ENCODE assay signal across 13 cellular contexts in genomic region chr4:57078685-57079521, GRCh38. TPM values are rescaled to one million over a fixed set of nuclear protein-coding genes. Genes with fewer than 3 reads are reported as not detected.
DNase-seq lines count a peak whose midpoint lies in the region; ATAC-seq and TF ChIP-seq lines count a peak whose summit lies in the region.
"Had no signal": no experiment of that assay in that cellular context is flagged by ENCODE, and none has a peak within 500 bp of the region (broad histone marks: within the 10 kb centered on the region; RNA-seq: fewer than 3 reads in every experiment).

No MANE protein-coding gene starts in this region.

- no peaks in the 10 kb centered on the region for H3K9me3 ChIP-seq in GM23248 (ENCODE audit: low read depth)
- H3K9me3 ChIP-seq in CD8-positive, alpha-beta T cell (ENCODE audit: low read length): no peaks in the 10 kb centered on the region

- no peak overlapping the region for H3K4me3 Mint-ChIP-seq in naive thymus-derived CD8-positive, alpha-beta T cell
- H3K4me3 Mint-ChIP-seq in CD8-positive, alpha-beta T cell: no peak overlapping the region
- H3K4me3 Mint-ChIP-seq: naive B cell had no signal

- ATAC-seq in naive thymus-derived CD8-positive, alpha-beta T cell: no peak
- no peak for ATAC-seq in HG02678 (IDR thresholded peaks at IDR 0.05; ENCODE audit: unreplicated experiment)
- ATAC-seq in CD8-positive, alpha-beta T cell: no peak
- ATAC-seq: GM12878 had no signal

- CTCF ChIA-PET in CD8-positive, alpha-beta T cell (lab: Charles Lee): no interaction called here

- no peaks in the 10 kb centered on the region for H3K36me3 Mint-ChIP-seq in naive thymus-derived CD8-positive, alpha-beta T cell
- no peaks in the 10 kb centered on the region for H3K36me3 Mint-ChIP-seq in CD8-positive, alpha-beta T cell
- H3K36me3 Mint-ChIP-seq: naive B cell had no signal

- intact Hi-C loops in CD8-positive, alpha-beta T cell (cut with DNase I, micrococcal nuclease): no loop called here

- no peaks in the 10 kb centered on the region for H3K27me3 ChIP-seq in GM23248 (replicated peaks; ENCODE audit: insufficient read depth)
- H3K27me3 ChIP-seq in CD8-positive, alpha-beta T cell (ENCODE audit: insufficient read depth, low read length): no peaks in the 10 kb centered on the region

- no peak overlapping the region for H3K4me2 ChIP-seq in GM23248 (ENCODE audit: unreplicated experiment)

- no peak for TF ChIP-seq CTCF in CD8-positive, alpha-beta T cell (IDR thresholded peaks at IDR 0.05)

- DNase-seq in amniotic epithelial cell (ENCODE audit: low read depth) (peak; percentile 43), iPS-NIHi7 (ENCODE audit: extremely low spot score) (peak; percentile 75), smooth muscle cell of the brain vasculature (ENCODE audit: low read depth, low spot score) (peak; percentile 79), GM23248 (no peak)
- DNase-seq in naive thymus-derived CD8-positive, alpha-beta T cell: no peak
- no peak for DNase-seq in CD8-positive, alpha-beta T cell
- DNase-seq: cerebellar nuclear complex; naive B cell; NCI-H187; stimulated activated naive CD4-positive, alpha-beta T cell treated with Interleukin-2 at 50 U/mL for 16 hours had no signal

- H3K9me3 Mint-ChIP-seq in naive thymus-derived CD8-positive, alpha-beta T cell: no peaks in the 10 kb centered on the region
- H3K9me3 Mint-ChIP-seq in CD8-positive, alpha-beta T cell: no peaks in the 10 kb centered on the region
- H3K9me3 Mint-ChIP-seq: naive B cell had no signal

- H3K36me3 ChIP-seq in GM23248 (ENCODE audit: low read depth): no peaks in the 10 kb centered on the region
- H3K36me3 ChIP-seq in CD8-positive, alpha-beta T cell (ENCODE audit: insufficient read depth, low read length): no peaks in the 10 kb centered on the region

- no peak overlapping the region for H3K27ac Mint-ChIP-seq in naive thymus-derived CD8-positive, alpha-beta T cell
- H3K27ac Mint-ChIP-seq in CD8-positive, alpha-beta T cell: no peak overlapping the region

- in situ Hi-C loops in GM23248 (cut with MboI): no loop called here

- peaks cover 62% of the 10 kb centered on the region for H3K4me1 ChIP-seq in GM23248 (ENCODE audit: insufficient read depth)
- no peaks in the 10 kb centered on the region for H3K4me1 ChIP-seq in CD8-positive, alpha-beta T cell (ENCODE audit: insufficient read depth, low read length)

- no peak overlapping the region for H2AFZ ChIP-seq in GM23248

- POLR2A ChIA-PET in naive thymus-derived CD8-positive, alpha-beta T cell (lab: Charles Lee): no interaction called here
- POLR2A ChIA-PET in CD8-positive, alpha-beta T cell (lab: Charles Lee): no interaction called here

- H3K4me3 ChIP-seq in GM23248: no peak overlapping the region
- H3K4me3 ChIP-seq in CD8-positive, alpha-beta T cell (ENCODE audit: low read depth, low read length): no peak overlapping the region
- H3K4me3 ChIP-seq: GM12878 had no signal

- H3K9me2 ChIP-seq in GM23248 (ENCODE audit: insufficient read depth): no peaks in the 10 kb centered on the region

- peaks cover 66% of the 10 kb centered on the region for H3F3A ChIP-seq in GM23248 (ENCODE audit: insufficient read depth)

- peaks cover 0 to 10% (median 0%) of the 10 kb centered on the region in 4 donors for H3K4me1 Mint-ChIP-seq in naive thymus-derived CD8-positive, alpha-beta T cell
- H3K4me1 Mint-ChIP-seq in CD8-positive, alpha-beta T cell (ENCODE audit: low read depth): no peaks in the 10 kb centered on the region
- H3K4me1 Mint-ChIP-seq: naive B cell had no signal

- TF ChIP-seq RAD21 in Ishikawa (IDR thresholded peaks at IDR 0.05; ENCODE audit: low read depth): no peak

- peak; percentile 78; the same call in 1 of the 2 replicates for TF ChIP-seq EP300 in Ishikawa (IDR thresholded peaks at IDR 0.05; ENCODE audit: borderline replicate concordance)

- H3K79me2 ChIP-seq in GM23248 (ENCODE audit: insufficient read depth): peaks cover 17% of the 10 kb centered on the region; the same call in 1 of the 2 replicates

- peaks cover 2 to 18% (median 7%) of the 10 kb centered on the region in 5 donors for H3K27me3 Mint-ChIP-seq in naive thymus-derived CD8-positive, alpha-beta T cell
- peaks cover 11% of the 10 kb centered on the region for H3K27me3 Mint-ChIP-seq in CD8-positive, alpha-beta T cell (ENCODE audit: low read depth)
- H3K27me3 Mint-ChIP-seq: naive B cell had no signal

- H3K27ac ChIP-seq in GM23248: no peak overlapping the region
- no peak overlapping the region for H3K27ac ChIP-seq in CD8-positive, alpha-beta T cell (ENCODE audit: low read depth, low read length)

- H3K9ac ChIP-seq in GM23248: no peak overlapping the region

- H4K20me1 ChIP-seq in GM23248 (ENCODE audit: insufficient read depth): no peaks in the 10 kb centered on the region

- 80 to 85% methylated on average over 10 of the region's 10 CpGs for WGBS in GM23248 (ENCODE audit: low coverage in 1 of 2, low lambda C conversion rate in 2 of 2, missing lambda C conversion rate in 2 of 2), 2 experiments

TF ChIP-seq in Ishikawa, 13 proteins besides CTCF, POLR2A, EP300 and RAD21:
- no peak for TF ChIP-seq CREB1 (IDR thresholded peaks at IDR 0.05; ENCODE audit: low read depth)
- no peak; the same call in 1 of the 2 replicates for TF ChIP-seq CEBPB (IDR thresholded peaks at IDR 0.05)
- peak; percentile 54; the same call in 1 of the 2 replicates for TF ChIP-seq TEAD4 (IDR thresholded peaks at IDR 0.05)
- no peak for TF ChIP-seq USF1 (IDR thresholded peaks at IDR 0.05)
- no peak for TF ChIP-seq EGR1 (IDR thresholded peaks at IDR 0.05)
- peak; percentile 95 for TF ChIP-seq NFIC (IDR thresholded peaks at IDR 0.05)
- TF ChIP-seq REST (IDR thresholded peaks at IDR 0.05; ENCODE audit: low read depth): no peak
- peak; percentile 84 for TF ChIP-seq TCF12 (IDR thresholded peaks at IDR 0.05; ENCODE audit: low read depth)
- no peak for TF ChIP-seq MAX (IDR thresholded peaks at IDR 0.05)
TF ChIP-seq in Ishikawa: peak in this region for 3.

RNA-seq across cellular contexts. Expression of gene IGFBP7, which starts 31.3 kb away (rescaled TPM):
- total RNA-seq in GM23248 (2014; rRNA removed; shearing (Covaris generic)): 949 and 951 TPM in 2 replicates
- polyA plus RNA-seq in GM23248 (2016; fragmentation: Nextera tagmentation; extraction: Ambion mirVana): 1,347 and 1,359 TPM in 2 replicates
- total RNA-seq in naive thymus-derived CD8-positive, alpha-beta T cell: not detected
- not detected for polyA plus RNA-seq in naive thymus-derived CD8-positive, alpha-beta T cell
- not detected for total RNA-seq in CD8-positive, alpha-beta T cell

Comparison
In these comparisons a context has a peak if more than half of its experiments do, and no peak if none do; other contexts are left out.
1. DNase-seq: peak in amniotic epithelial cell (single experiment), iPS-NIHi7 (single experiment) and smooth muscle cell of the brain vasculature (single experiment); none in GM23248 (single experiment), naive thymus-derived CD8-positive, alpha-beta T cell (0 of 10) and CD8-positive, alpha-beta T cell (0 of 7).
2. RNA of gene IGFBP7, which starts 31.3 kb away (total RNA-seq): 949 to 951 TPM in GM23248; not detected in naive thymus-derived CD8-positive, alpha-beta T cell and not detected in CD8-positive, alpha-beta T cell; every median in the first group is over 100 times any median in the second.